Comparison of ENCODE assay signal across 8 cellular contexts in genomic region chr1:28962114-28962831, GRCh38. TPM values are rescaled to one million over a fixed set of nuclear protein-coding genes. Genes with fewer than 3 reads are reported as not detected.
DNase-seq lines count a peak whose midpoint lies in the region; ATAC-seq lines count a peak whose summit lies in the region.
"Not testable (repeated sequence)": the region's sequence is repeated elsewhere in the genome, so short reads cannot be mapped to it uniquely, and the experiment has no call there.

No MANE protein-coding gene starts in this region.

- H3K27ac Mint-ChIP-seq in CD4-positive, CD25-positive, alpha-beta regulatory T cell = peak overlapping the region; percentile 15 to 69 (median 46)
- peak overlapping the region; percentile 66 for H3K27ac Mint-ChIP-seq in memory B cell
- H3K27ac Mint-ChIP-seq in stimulated activated memory B cell treated with anti-CD40 and anti-IgM and Interleukin-4, amounts not matched to agents 10 μg/mL and 1 μg/mL and 100 μg/mL, for 72 hours = peak overlapping the region; percentile 75

- H3K4me3 Mint-ChIP-seq in CD4-positive, CD25-positive, alpha-beta regulatory T cell = peak overlapping the region in 3 of 4 donors; percentile 44 to 59 (median 46)
- not testable (repeated sequence) for H3K4me3 Mint-ChIP-seq in memory B cell
- peak overlapping the region; percentile 41 for H3K4me3 Mint-ChIP-seq in stimulated activated memory B cell treated with anti-CD40 and anti-IgM and Interleukin-4, amounts not matched to agents 10 μg/mL and 1 μg/mL and 100 μg/mL, for 72 hours

- not testable (repeated sequence) for H3K36me3 ChIP-seq in CD4-positive, CD25-positive, alpha-beta regulatory T cell (ENCODE audit: control insufficient read depth, insufficient read depth, low read length)

- H3K9me3 ChIP-seq in CD4-positive, CD25-positive, alpha-beta regulatory T cell (ENCODE audit: control insufficient read depth in 2 of 2, low read length in 2 of 2) = not testable (repeated sequence)

- not testable (repeated sequence) for H3K4me3 ChIP-seq in CD4-positive, CD25-positive, alpha-beta regulatory T cell (ENCODE audit: low read depth, low read length)

- H3K4me1 ChIP-seq in CD4-positive, CD25-positive, alpha-beta regulatory T cell (ENCODE audit: control insufficient read depth, insufficient read depth, low read length, poor library complexity, severe bottlenecking) = peaks cover 53% of the 10 kb centered on the region

- H3K36me3 Mint-ChIP-seq in CD4-positive, CD25-positive, alpha-beta regulatory T cell; memory B cell; stimulated activated memory B cell treated with anti-CD40 and anti-IgM and Interleukin-4, amounts not matched to agents 10 μg/mL and 1 μg/mL and 100 μg/mL, for 72 hours: not testable (repeated sequence)

- DNase-seq in CD4-positive, CD25-positive, alpha-beta regulatory T cell; memory B cell (ENCODE audit: low spot score in 2 of 2): not testable (repeated sequence)
- DNase-seq in activated CD8-positive, alpha-beta memory T cell treated with anti-CD3 and anti-CD28 coated beads, Interleukin-2, amount 50 U/mL, for 24 hours (ENCODE audit: extremely low read depth) = peak; percentile 17
- DNase-seq in activated naive CD4-positive, alpha-beta T cell treated with anti-CD3 and anti-CD28 coated beads, Interleukin-2, amount 50 U/mL, for 16 hours = peak; percentile 29
- DNase-seq in stimulated activated CD4-positive, alpha-beta T cell treated with anti-CD3 and anti-CD28 coated beads, Interleukin-15, amount 100 ng/mL, for 48 hours (ENCODE audit: low read depth in 2 of 2) = peak; percentile 33 to 38

- not testable (repeated sequence) for H3K27me3 Mint-ChIP-seq in CD4-positive, CD25-positive, alpha-beta regulatory T cell; memory B cell; stimulated activated memory B cell treated with anti-CD40 and anti-IgM and Interleukin-4, amounts not matched to agents 10 μg/mL and 1 μg/mL and 100 μg/mL, for 72 hours

- not testable (repeated sequence) for H3K27ac ChIP-seq in CD4-positive, CD25-positive, alpha-beta regulatory T cell (ENCODE audit: insufficient read depth, low read length, poor library complexity, severe bottlenecking)

- ATAC-seq in CD4-positive, CD25-positive, alpha-beta regulatory T cell (ENCODE audit: low read depth in 2 of 2) = not testable (repeated sequence)
- peak; percentile 45 for ATAC-seq in GM18861 (IDR thresholded peaks at IDR 0.05; ENCODE audit: unreplicated experiment)
- peak; percentile 83 to 86 for ATAC-seq in activated CD4-positive, CD25-positive, alpha-beta regulatory T cell treated with anti-CD3 and anti-CD28 coated beads, Interleukin-2, amount 50 U/mL, for 24 hours
- ATAC-seq in memory B cell (ENCODE audit: low read depth) = peak; percentile 37
- peak; percentile 84 for ATAC-seq in stimulated activated memory B cell treated with anti-CD40 and anti-IgM and Interleukin-4, amounts not matched to agents 10 μg/mL and 1 μg/mL and 100 μg/mL, for 72 hours

- not testable (repeated sequence) for H3K27me3 ChIP-seq in CD4-positive, CD25-positive, alpha-beta regulatory T cell (ENCODE audit: control insufficient read depth, insufficient read depth, low read length)

- not testable (repeated sequence) for H3K9me3 Mint-ChIP-seq in CD4-positive, CD25-positive, alpha-beta regulatory T cell; memory B cell; stimulated activated memory B cell treated with anti-CD40 and anti-IgM and Interleukin-4, amounts not matched to agents 10 μg/mL and 1 μg/mL and 100 μg/mL, for 72 hours

- peaks cover 32 to 83% (median 55%) of the 10 kb centered on the region in 4 donors for H3K4me1 Mint-ChIP-seq in CD4-positive, CD25-positive, alpha-beta regulatory T cell
- peaks cover 34% of the 10 kb centered on the region for H3K4me1 Mint-ChIP-seq in memory B cell
- peaks cover 71% of the 10 kb centered on the region for H3K4me1 Mint-ChIP-seq in stimulated activated memory B cell treated with anti-CD40 and anti-IgM and Interleukin-4, amounts not matched to agents 10 μg/mL and 1 μg/mL and 100 μg/mL, for 72 hours

RNA-seq across cellular contexts. Expression of gene EPB41, which starts 47.9 kb away (rescaled TPM):
- total RNA-seq in CD4-positive, CD25-positive, alpha-beta regulatory T cell = 309 TPM
- 100 to 1,000 TPM; 118 to 163 (median 140) TPM for polyA plus RNA-seq in CD4-positive, CD25-positive, alpha-beta regulatory T cell
